18 cellular contexts compared by ENCODE assay signal in the genomic region with DNA sequence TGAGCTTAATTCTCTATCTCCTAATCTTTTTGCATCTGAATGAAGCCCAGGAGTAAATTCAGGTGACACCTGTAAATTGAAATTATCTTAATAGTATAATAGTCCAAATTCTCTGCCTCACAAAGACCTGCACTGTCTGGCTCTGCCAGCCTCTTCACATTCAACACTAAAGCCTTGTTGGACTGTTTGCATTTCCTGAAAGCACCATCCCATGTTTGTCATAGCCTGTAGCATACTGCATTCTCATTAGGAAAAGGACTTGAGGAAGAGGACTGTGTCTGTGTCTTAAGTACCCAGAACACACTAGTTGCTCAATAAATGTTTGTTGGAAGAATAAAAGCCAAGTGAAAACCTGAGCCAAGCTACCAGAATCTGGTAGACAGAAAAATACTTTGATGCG. TPM values are rescaled to one million over a fixed set of nuclear protein-coding genes. Genes with fewer than 3 reads are reported as not detected.
DNase-seq lines count a peak whose midpoint lies in the region; ATAC-seq, FAIRE-seq and TF ChIP-seq lines count a peak whose summit lies in the region.
"Had no signal": no experiment of that assay in that cellular context is flagged by ENCODE, and none has a peak within 500 bp of the region (broad histone marks: within the 10 kb centered on the region; RNA-seq: fewer than 3 reads in every experiment).

No MANE protein-coding gene starts in this region.

- no peak for FAIRE-seq in bronchial epithelial cell (lab: Jason Lieb, UNC)
- FAIRE-seq: GM12891 had no signal

- intact Hi-C loops in tibial artery (cut with DNase I; ENCODE audit: low total_unique reads): no loop called here

- no peaks in the 10 kb centered on the region for H3K27me3 ChIP-seq in bronchial epithelial cell (ENCODE audit: control insufficient read depth, insufficient read depth, low read length)
- H3K27me3 ChIP-seq in tibial artery: no peaks in the 10 kb centered on the region
- H3K27me3 ChIP-seq: BLaER1 treated with 17β-estradiol and CSF1 and Interleukin-3, amounts not matched to agents 10 nM and 100 nM had no signal

- H3K4me1 ChIP-seq in HEK293 (ENCODE audit: control insufficient read depth, insufficient read depth, low read length) (no peaks in the 10 kb centered on the region), tibial artery (no peaks in the 10 kb centered on the region)
- H3K4me1 ChIP-seq: BLaER1 treated with 17β-estradiol and CSF1 and Interleukin-3, amounts not matched to agents 10 nM and 100 nM had no signal

- POLR2A ChIA-PET in HEK293 (lab: Yijun Ruan, JAX): interaction anchor here (1.4 kb wide), 1 partner anchor 65 kb away, joined by 5 read pairs; the partner anchor contains the start of gene TAF1B

- H3K27ac ChIP-seq in HEK293 (ENCODE audit: extremely low read depth, low read depth, low read length) (no peak overlapping the region), tibial artery (no peak overlapping the region), caudate nucleus (ENCODE audit: low read depth, low read length) (no peak overlapping the region)
- H3K27ac ChIP-seq: BLaER1 treated with 17β-estradiol and CSF1 and Interleukin-3, amounts not matched to agents 10 nM and 100 nM; HL-60 had no signal

- H3K9me3 ChIP-seq in HEK293 (ENCODE audit: control insufficient read depth, insufficient read depth, low read depth, low read length) (no peaks in the 10 kb centered on the region), tibial artery (no peaks in the 10 kb centered on the region)
- H3K9me3 ChIP-seq: BLaER1 treated with 17β-estradiol and CSF1 and Interleukin-3, amounts not matched to agents 10 nM and 100 nM had no signal

- ATAC-seq in GM19023 (IDR thresholded peaks at IDR 0.05; ENCODE audit: unreplicated experiment): no peak
- ATAC-seq: GM23338 had no signal

- TF ChIP-seq CTCF in HEK293 (tag by site-specific recombination; IDR thresholded peaks at IDR 0.05) (no peak), bronchial epithelial cell (IDR thresholded peaks at IDR 0.05; ENCODE audit: insufficient read depth, low read length, severe bottlenecking) (no peak), tibial artery (IDR thresholded peaks at IDR 0.05) (no peak)

- peak; percentile 8 for DNase-seq in NCI-H146 (lab: John Stamatoyannopoulos, UW)
- no peak for DNase-seq in NCI-H146 treated with DMSO at 0.1 percent for 48 hours (lab: John Stamatoyannopoulos, UW; ENCODE audit: unreplicated experiment)
- peak; percentile 35 for DNase-seq in bronchial epithelial cell (ENCODE audit: low read depth)
- peak; percentile 22 for DNase-seq in foreskin melanocyte
- DNase-seq in tibial artery: no peak
- DNase-seq in caudate nucleus (lab: John Stamatoyannopoulos, UW): no peak
- DNase-seq: ACHN, Calu3, DMS 273 treated with DMSO at 0.1 percent for 48 hours, DMS79 treated with DMSO at 0.1 percent for 48 hours, H7, HFFc6 had no signal

- H3K4me3 ChIP-seq in HEK293 (ENCODE audit: low read depth, low read length): no peak overlapping the region
- H3K4me3 ChIP-seq in bronchial epithelial cell (ENCODE audit: low read depth, low read length): no peak overlapping the region
- H3K4me3 ChIP-seq in tibial artery: no peak overlapping the region
- H3K4me3 ChIP-seq: BLaER1 treated with 17β-estradiol and CSF1 and Interleukin-3, amounts not matched to agents 10 nM and 100 nM; GM23338 had no signal

- H3K36me3 ChIP-seq in HEK293 (ENCODE audit: control insufficient read depth in 2 of 2, insufficient read depth in 1 of 2, low read length in 2 of 2) (peaks cover 19 to 38% of the 10 kb centered on the region in 2 experiments), bronchial epithelial cell (ENCODE audit: control insufficient read depth, insufficient read depth, low read length) (no peaks in the 10 kb centered on the region), tibial artery (peaks cover 7 to 9% (median 7%) of the 10 kb centered on the region in 3 donors)

- CTCF ChIA-PET in HEK293 (lab: Yijun Ruan, JAX): interaction anchor here (0.5 kb wide), 1 partner anchor 109 kb away, joined by 4 read pairs; no protein-coding TSS in a partner anchor

TF ChIP-seq in HEK293, 187 proteins besides CTCF, POLR2A, EP300 and RAD21:
- 0 out of 2 replicates have a peak, but pooled peaks have one; percentile 10 for TF ChIP-seq ZNF664 (tag by site-specific recombination; IDR thresholded peaks at IDR 0.05)
- no peak for TF ChIP-seq FEZF1 (tag by site-specific recombination; IDR thresholded peaks at IDR 0.05)

RNA-seq across cellular contexts. Expression of gene GRHL1, which starts 42.9 kb away (rescaled TPM):
- 25.5 and 85.5 TPM in 2 replicates for total RNA-seq in bronchial epithelial cell

Comparison
In these comparisons a context has a peak if more than half of its experiments do, and no peak if none do; other contexts are left out.
1. DNase-seq: peak in NCI-H146 (single experiment), bronchial epithelial cell (single experiment) and foreskin melanocyte (single experiment); none in NCI-H146 treated with DMSO at 0.1 percent for 48 hours (single experiment), tibial artery (0 of 2) and caudate nucleus (0 of 61).